2 cellular contexts compared by ENCODE assay signal in the genomic region with DNA sequence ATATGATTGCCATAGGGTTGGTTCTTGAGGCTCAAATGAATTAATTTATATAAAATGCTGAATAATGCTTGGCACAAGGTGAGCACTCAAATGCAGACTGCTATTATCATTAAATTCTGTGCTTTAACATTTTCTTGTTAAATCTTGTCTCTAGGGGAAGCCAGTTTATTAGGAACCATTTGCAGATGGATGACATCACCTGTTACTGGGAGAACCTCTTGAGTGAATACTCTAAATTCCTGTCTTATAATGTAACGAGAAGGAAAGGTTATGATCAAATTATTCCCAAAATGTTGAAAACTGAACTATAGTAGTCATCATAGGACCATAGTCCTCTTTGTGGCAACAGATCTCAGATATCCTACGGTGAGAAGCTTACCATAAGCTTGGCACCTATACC.
TF ChIP-seq lines count a peak whose summit lies in the region.

No MANE protein-coding gene starts in this region.

TF ChIP-seq in HepG2, 621 proteins besides CTCF, POLR2A, EP300 and RAD21:
- TF ChIP-seq, protein P1, sequence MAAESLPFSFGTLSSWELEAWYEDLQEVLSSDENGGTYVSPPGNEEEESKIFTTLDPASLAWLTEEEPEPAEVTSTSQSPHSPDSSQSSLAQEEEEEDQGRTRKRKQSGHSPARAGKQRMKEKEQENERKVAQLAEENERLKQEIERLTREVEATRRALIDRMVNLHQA (CRISPR knock-in tag; IDR thresholded peaks at IDR 0.05): no peak
- TF ChIP-seq RFX5 (IDR thresholded peaks at IDR 0.05; ENCODE audit: low read depth, low read length): peak; percentile 90

TF ChIP-seq in H1, 55 proteins besides CTCF, POLR2A, EP300 and RAD21:
- no peak for TF ChIP-seq EZH2 (IDR thresholded peaks at IDR 0.05; ENCODE audit: low read depth, low read length, severe bottlenecking)
- TF ChIP-seq RFX5 (IDR thresholded peaks at IDR 0.05; ENCODE audit: borderline replicate concordance, low read depth, low read length): peak; percentile 73
